ENCODE assay signal across 13 cellular contexts in the genomic region with DNA sequence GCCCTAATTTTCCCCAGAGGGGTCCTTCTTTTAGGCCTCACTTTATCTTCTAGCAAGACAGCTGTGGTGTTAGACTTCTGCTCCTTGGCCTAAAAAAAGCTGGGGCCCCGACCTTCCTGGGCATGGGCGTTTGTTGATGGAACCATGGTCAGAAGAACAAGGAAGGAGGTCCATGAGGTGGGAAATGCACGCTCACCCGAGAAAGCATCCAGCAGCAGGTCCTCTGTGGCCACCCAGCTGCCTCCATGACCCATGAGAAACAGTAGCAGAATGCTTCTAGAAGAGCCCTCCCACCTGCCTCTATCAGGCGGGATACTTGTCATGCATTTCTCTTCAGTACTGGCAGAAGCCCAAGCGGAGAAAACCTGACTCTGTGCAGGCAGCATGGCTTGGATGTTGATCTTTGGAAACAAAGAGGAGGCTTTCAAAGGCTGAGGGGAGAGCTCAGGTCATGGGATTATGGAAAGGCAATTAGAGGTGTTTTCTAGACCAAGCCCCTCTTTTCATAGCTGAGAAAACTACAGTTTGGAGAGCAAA.
"Had no signal": no experiment of that assay in that cellular context is flagged by ENCODE, and none has a peak within 500 bp of the region (broad histone marks: within the 10 kb centered on the region; RNA-seq: fewer than 3 reads in every experiment).

No MANE protein-coding gene starts in this region.

- H3K4me3 ChIP-seq: body of pancreas, gastrocnemius medialis, ovary, thoracic aorta, uterus had no signal

- H3K27me3 ChIP-seq: body of pancreas, gastrocnemius medialis, ovary, uterus had no signal

- H3K4me1 ChIP-seq: gastrocnemius medialis, uterus had no signal

- H3K36me3 ChIP-seq: gastrocnemius medialis, ovary, thoracic aorta, uterus had no signal

- H3K27ac ChIP-seq: body of pancreas, gastrocnemius medialis, ovary, thoracic aorta, uterus had no signal

- ATAC-seq: body of pancreas; gastrocnemius medialis; stimulated activated naive CD8-positive, alpha-beta T cell treated with anti-CD3 and anti-CD28 coated beads, Interleukin-15, amount 100 ng/mL, for 72 hours had no signal

- H3K9me3 ChIP-seq: body of pancreas, gastrocnemius medialis, ovary, thoracic aorta, uterus had no signal

- DNase-seq: activated CD4-positive, alpha-beta T cell treated with anti-CD3 and anti-CD28 coated beads, Interleukin-2, amount 10 ng/mL, durations not matched to agents 7 days and 5 days; activated CD4-positive, CD25-positive, alpha-beta regulatory T cell; activated effector memory CD4-positive, alpha-beta T cell treated with Interleukin-2 at 50 U/mL for 16 hours; body of pancreas; effector memory CD4-positive, alpha-beta T cell; gastrocnemius medialis; islet precursor cell; mesendoderm; ovary; stimulated activated CD4-positive, alpha-beta T cell treated with anti-CD3 and anti-CD28 coated beads, Interleukin-4, amount 100 ng/mL, for 4 hours; stimulated activated naive CD8-positive, alpha-beta T cell treated with anti-CD3 and anti-CD28 coated beads, Interleukin-15, amount 100 ng/mL, for 72 hours; uterus had no signal
